11 cellular contexts compared by ENCODE assay signal in the genomic region with DNA sequence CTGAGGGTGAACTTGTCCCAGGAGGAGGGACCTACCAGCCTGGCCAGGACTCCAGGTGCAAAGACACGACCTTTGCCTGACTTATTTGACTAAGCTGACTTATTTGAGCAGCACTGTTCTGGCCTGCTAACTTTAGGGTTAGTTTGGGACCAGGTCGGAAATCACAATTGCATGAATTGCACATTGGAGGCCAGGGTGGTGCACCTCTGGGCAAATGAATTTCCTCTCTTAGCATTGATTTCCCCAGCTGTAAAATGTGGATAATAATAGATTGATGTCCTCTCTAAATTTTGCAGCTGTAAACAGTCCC. TPM values are rescaled to one million over a fixed set of nuclear protein-coding genes. Genes with fewer than 3 reads are reported as not detected.
DNase-seq lines count a peak whose midpoint lies in the region; ATAC-seq and TF ChIP-seq lines count a peak whose summit lies in the region.
"Had no signal": no experiment of that assay in that cellular context is flagged by ENCODE, and none has a peak within 500 bp of the region (broad histone marks: within the 10 kb centered on the region; RNA-seq: fewer than 3 reads in every experiment).

No MANE protein-coding gene starts in this region.

- ATAC-seq in stimulated activated naive B cell treated with anti-CD40 and anti-IgM and Interleukin-4, amounts not matched to agents 10 μg/mL and 1 μg/mL and 100 μg/mL, for 72 hours (replicated peaks) = peak; percentile 17 to 32
- no peak for ATAC-seq in GM21381 (IDR thresholded peaks at IDR 0.05; ENCODE audit: unreplicated experiment)

- H3F3A ChIP-seq in SU-DHL-6 (ENCODE audit: insufficient read depth) = peaks cover 7% of the 10 kb centered on the region; the same call in 1 of the 2 replicates

- no peaks in the 10 kb centered on the region for H3K9me3 ChIP-seq in HAP-1
- no peaks in the 10 kb centered on the region for H3K9me3 ChIP-seq in SU-DHL-6 (ENCODE audit: insufficient read depth, low read length)
- H3K9me3 ChIP-seq in hepatocyte (ENCODE audit: low read depth) = no peaks in the 10 kb centered on the region
- H3K9me3 ChIP-seq in WERI-Rb-1 (ENCODE audit: severe bottlenecking) = no peaks in the 10 kb centered on the region

- TF ChIP-seq CTCF in SU-DHL-6 (IDR thresholded peaks at IDR 0.05; ENCODE audit: insufficient read depth, low read length, poor library complexity, severe bottlenecking) (no peak), hepatocyte (IDR thresholded peaks at IDR 0.05; ENCODE audit: poor library complexity) (no peak), WERI-Rb-1 (IDR thresholded peaks at IDR 0.05; ENCODE audit: low read depth, low read length) (no peak)

- DNase-seq in HAP-1 (ENCODE audit: low spot score in 2 of 2) (no peak), hepatocyte (ENCODE audit: low spot score) (no peak), COR-L47 (lab: John Stamatoyannopoulos, UW) (no peak), hypothalamus (lab: John Stamatoyannopoulos, UW) (no peak), WERI-Rb-1 (no peak)
- DNase-seq in stimulated activated naive B cell treated with anti-CD40 and anti-IgM and Interleukin-4, amounts not matched to agents 10 μg/mL and 1 μg/mL and 100 μg/mL, for 72 hours = no peak
- DNase-seq: NCI-H2107; stimulated activated naive CD4-positive, alpha-beta T cell had no signal

- H3K36me3 Mint-ChIP-seq in stimulated activated naive B cell treated with anti-CD40 and anti-IgM and Interleukin-4, amounts not matched to agents 10 μg/mL and 1 μg/mL and 100 μg/mL, for 72 hours = peaks cover 21 to 34% of the 10 kb centered on the region in 2 donors

- H3K27me3 ChIP-seq in HAP-1 (ENCODE audit: low read depth) = no peaks in the 10 kb centered on the region
- no peaks in the 10 kb centered on the region for H3K27me3 ChIP-seq in SU-DHL-6 (ENCODE audit: low read length)
- no peaks in the 10 kb centered on the region for H3K27me3 ChIP-seq in hepatocyte
- H3K27me3 ChIP-seq in WERI-Rb-1 (ENCODE audit: insufficient read depth, low read depth, severe bottlenecking) = no peaks in the 10 kb centered on the region

- H3K36me3 ChIP-seq in HAP-1 (replicated peaks) = peaks cover 10% of the 10 kb centered on the region
- H3K36me3 ChIP-seq in SU-DHL-6 (ENCODE audit: low read length) = no peaks in the 10 kb centered on the region
- H3K36me3 ChIP-seq in hepatocyte (replicated peaks; ENCODE audit: insufficient read depth, low read depth) = no peaks in the 10 kb centered on the region
- no peaks in the 10 kb centered on the region for H3K36me3 ChIP-seq in WERI-Rb-1

- H3K4me3 Mint-ChIP-seq in stimulated activated naive B cell treated with anti-CD40 and anti-IgM and Interleukin-4, amounts not matched to agents 10 μg/mL and 1 μg/mL and 100 μg/mL, for 72 hours = peak overlapping the region; percentile 87 to 96

- no peak overlapping the region for H2AFZ ChIP-seq in SU-DHL-6 (ENCODE audit: low read depth, low read length, severe bottlenecking)
- H2AFZ ChIP-seq in hepatocyte = no peak overlapping the region

- no peaks in the 10 kb centered on the region for H3K9me2 ChIP-seq in SU-DHL-6 (replicated peaks; ENCODE audit: insufficient read depth, low read length)
- H3K9me2 ChIP-seq in hepatocyte (replicated peaks; ENCODE audit: insufficient read depth) = no peaks in the 10 kb centered on the region

- H4K20me1 ChIP-seq in SU-DHL-6 (ENCODE audit: low read depth, low read length) (no peaks in the 10 kb centered on the region), hepatocyte (ENCODE audit: insufficient read depth, poor library complexity, severe bottlenecking) (no peaks in the 10 kb centered on the region)

- peak overlapping the region; percentile 97 for H3K27ac Mint-ChIP-seq in stimulated activated naive B cell treated with anti-CD40 and anti-IgM and Interleukin-4, amounts not matched to agents 10 μg/mL and 1 μg/mL and 100 μg/mL, for 72 hours

- H3K4me1 Mint-ChIP-seq in stimulated activated naive B cell treated with anti-CD40 and anti-IgM and Interleukin-4, amounts not matched to agents 10 μg/mL and 1 μg/mL and 100 μg/mL, for 72 hours = peaks cover 31 to 46% of the 10 kb centered on the region in 2 donors

- H3K79me2 ChIP-seq in SU-DHL-6 (ENCODE audit: insufficient read depth, low read length) = peaks cover 8% of the 10 kb centered on the region; the same call in 1 of the 2 replicates
- no peaks in the 10 kb centered on the region for H3K79me2 ChIP-seq in hepatocyte

- in situ Hi-C loops in HAP-1 (cut with MboI; ENCODE audit: low sequenced_read_pairs) = no loop called here

- H3K27me3 Mint-ChIP-seq in stimulated activated naive B cell treated with anti-CD40 and anti-IgM and Interleukin-4, amounts not matched to agents 10 μg/mL and 1 μg/mL and 100 μg/mL, for 72 hours = no peaks in the 10 kb centered on the region

- 69% methylated on average over 2 of the region's 2 CpGs for WGBS in hepatocyte (ENCODE audit: low lambda C conversion rate, missing lambda C conversion rate)

- no peaks in the 10 kb centered on the region for H3K9me3 Mint-ChIP-seq in stimulated activated naive B cell treated with anti-CD40 and anti-IgM and Interleukin-4, amounts not matched to agents 10 μg/mL and 1 μg/mL and 100 μg/mL, for 72 hours

- H3K4me3 ChIP-seq in HAP-1 (peak overlapping the region; percentile 54), SU-DHL-6 (ENCODE audit: insufficient read depth, low read length, poor library complexity, severe bottlenecking) (peak overlapping the region; percentile 53), hepatocyte (no peak overlapping the region), WERI-Rb-1 (ENCODE audit: low read depth, low read length) (no peak overlapping the region)

- peak overlapping the region; percentile 69 for H3K27ac ChIP-seq in SU-DHL-6 (ENCODE audit: low read depth, low read length)
- no peak overlapping the region for H3K27ac ChIP-seq in hepatocyte
- H3K27ac ChIP-seq in WERI-Rb-1 = no peak overlapping the region

- H3K4me1 ChIP-seq in HAP-1 (peaks cover 22% of the 10 kb centered on the region), hepatocyte (ENCODE audit: insufficient read depth) (no peaks in the 10 kb centered on the region)

- peak overlapping the region; percentile 49 for H3K9ac ChIP-seq in SU-DHL-6 (ENCODE audit: low read length)

- peak overlapping the region; percentile 63 for H3K4me2 ChIP-seq in SU-DHL-6 (ENCODE audit: low read depth, low read length, poor library complexity, severe bottlenecking)
- peak overlapping the region; percentile 31 for H3K4me2 ChIP-seq in hepatocyte

RNA-seq across cellular contexts. Expression of a gene that starts 1.4 kb away (rescaled TPM):
- total RNA-seq in hepatocyte = 43.2 and 50.1 TPM in 2 replicates
- 129 and 195 TPM in 2 replicates for polyA plus RNA-seq in hepatocyte
- polyA plus RNA-seq: neural cell had no signal

RNA-seq across cellular contexts. Expression of a gene that starts 12.8 kb away (rescaled TPM):
- not detected in 2 replicates for total RNA-seq in hepatocyte
- polyA plus RNA-seq in hepatocyte = 0.80 TPM in 1 of 2 replicates, not detected in the other
- polyA plus RNA-seq: neural cell had no signal

RNA-seq across cellular contexts. Expression of a gene that starts 13.0 kb away (rescaled TPM):
- 36.1 and 46.4 TPM in 2 replicates for total RNA-seq in hepatocyte
- polyA plus RNA-seq in hepatocyte = 65.2 and 77.1 TPM in 2 replicates

RNA-seq across cellular contexts. Expression of a gene that starts 29.7 kb away (rescaled TPM):
- total RNA-seq in hepatocyte = 1.4 and 1.8 TPM in 2 replicates
- polyA plus RNA-seq in hepatocyte = 2.5 and 5.3 TPM in 2 replicates
- polyA plus RNA-seq: neural cell had no signal

RNA-seq across cellular contexts. Expression of a gene that starts 41.6 kb away (rescaled TPM):
- total RNA-seq in hepatocyte = 1.0 and 1.2 TPM in 2 replicates
- 2.0 and 2.5 TPM in 2 replicates for polyA plus RNA-seq in hepatocyte
- polyA plus RNA-seq: neural cell had no signal

Comparison
In these comparisons a context has a peak if more than half of its experiments do, and no peak if none do; other contexts are left out.
1. H3K4me3 ChIP-seq: peak in HAP-1 (single experiment) and SU-DHL-6 (single experiment); none in hepatocyte (single experiment) and WERI-Rb-1 (single experiment).